1 cellular context compared by ENCODE assay signal in the genomic region with DNA sequence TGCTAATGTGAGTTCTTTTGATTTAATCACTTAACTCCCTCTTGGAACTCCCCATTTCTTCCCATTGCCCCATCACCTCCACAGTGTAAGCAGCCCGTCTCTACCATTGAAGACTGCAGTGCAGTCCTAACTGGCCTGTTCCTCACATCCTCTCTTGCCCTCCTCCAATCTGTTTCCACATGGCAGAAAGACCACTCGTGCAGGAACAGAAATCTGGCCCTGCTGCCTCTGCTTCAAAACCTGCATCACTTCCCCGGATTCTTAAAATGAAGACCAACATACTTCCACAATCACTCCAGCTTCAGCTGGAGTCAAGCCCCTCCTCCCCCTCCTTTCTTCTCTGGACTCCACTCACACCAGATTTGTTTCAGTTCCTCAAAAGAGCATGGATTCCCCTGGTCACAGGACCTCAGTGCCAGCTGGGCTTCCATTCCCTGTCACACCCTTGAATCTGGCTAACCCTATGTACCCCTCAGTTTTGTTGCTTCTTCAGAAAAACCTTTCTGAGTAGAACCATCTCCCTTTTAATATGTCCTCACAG.
TF ChIP-seq lines count a peak whose summit lies in the region.

No MANE protein-coding gene starts in this region.

TF ChIP-seq in IMR-90, 13 proteins besides CTCF, POLR2A, EP300 and RAD21 (continued from another document):
- TF ChIP-seq, protein P1, sequence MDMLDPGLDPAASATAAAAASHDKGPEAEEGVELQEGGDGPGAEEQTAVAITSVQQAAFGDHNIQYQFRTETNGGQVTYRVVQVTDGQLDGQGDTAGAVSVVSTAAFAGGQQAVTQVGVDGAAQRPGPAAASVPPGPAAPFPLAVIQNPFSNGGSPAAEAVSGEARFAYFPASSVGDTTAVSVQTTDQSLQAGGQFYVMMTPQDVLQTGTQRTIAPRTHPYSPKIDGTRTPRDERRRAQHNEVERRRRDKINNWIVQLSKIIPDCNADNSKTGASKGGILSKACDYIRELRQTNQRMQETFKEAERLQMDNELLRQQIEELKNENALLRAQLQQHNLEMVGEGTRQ (IDR thresholded peaks at IDR 0.05; ENCODE audit: low read depth, low read length): no peak
- TF ChIP-seq MAFK (IDR thresholded peaks at IDR 0.05; ENCODE audit: low read depth, low read length) (no peak), CHD1 (IDR thresholded peaks at IDR 0.05; ENCODE audit: low read depth, low read length) (no peak), RFX5 (IDR thresholded peaks at IDR 0.05; ENCODE audit: low read depth, low read length) (no peak), BHLHE40 (IDR thresholded peaks at IDR 0.05; ENCODE audit: low read depth, low read length) (no peak), FOS (IDR thresholded peaks at IDR 0.05; ENCODE audit: low read depth, low read length) (no peak), CEBPB (IDR thresholded peaks at IDR 0.05; ENCODE audit: low read depth, low read length) (no peak), RCOR1 (IDR thresholded peaks at IDR 0.05; ENCODE audit: insufficient replicate concordance, low read length) (no peak)
- TF ChIP-seq, protein P2, sequence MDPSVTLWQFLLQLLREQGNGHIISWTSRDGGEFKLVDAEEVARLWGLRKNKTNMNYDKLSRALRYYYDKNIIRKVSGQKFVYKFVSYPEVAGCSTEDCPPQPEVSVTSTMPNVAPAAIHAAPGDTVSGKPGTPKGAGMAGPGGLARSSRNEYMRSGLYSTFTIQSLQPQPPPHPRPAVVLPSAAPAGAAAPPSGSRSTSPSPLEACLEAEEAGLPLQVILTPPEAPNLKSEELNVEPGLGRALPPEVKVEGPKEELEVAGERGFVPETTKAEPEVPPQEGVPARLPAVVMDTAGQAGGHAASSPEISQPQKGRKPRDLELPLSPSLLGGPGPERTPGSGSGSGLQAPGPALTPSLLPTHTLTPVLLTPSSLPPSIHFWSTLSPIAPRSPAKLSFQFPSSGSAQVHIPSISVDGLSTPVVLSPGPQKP (IDR thresholded peaks at IDR 0.05; ENCODE audit: borderline replicate concordance, low read depth, low read length): no peak
TF ChIP-seq in IMR-90: peak in this region for 0.
